In the genomic region with DNA sequence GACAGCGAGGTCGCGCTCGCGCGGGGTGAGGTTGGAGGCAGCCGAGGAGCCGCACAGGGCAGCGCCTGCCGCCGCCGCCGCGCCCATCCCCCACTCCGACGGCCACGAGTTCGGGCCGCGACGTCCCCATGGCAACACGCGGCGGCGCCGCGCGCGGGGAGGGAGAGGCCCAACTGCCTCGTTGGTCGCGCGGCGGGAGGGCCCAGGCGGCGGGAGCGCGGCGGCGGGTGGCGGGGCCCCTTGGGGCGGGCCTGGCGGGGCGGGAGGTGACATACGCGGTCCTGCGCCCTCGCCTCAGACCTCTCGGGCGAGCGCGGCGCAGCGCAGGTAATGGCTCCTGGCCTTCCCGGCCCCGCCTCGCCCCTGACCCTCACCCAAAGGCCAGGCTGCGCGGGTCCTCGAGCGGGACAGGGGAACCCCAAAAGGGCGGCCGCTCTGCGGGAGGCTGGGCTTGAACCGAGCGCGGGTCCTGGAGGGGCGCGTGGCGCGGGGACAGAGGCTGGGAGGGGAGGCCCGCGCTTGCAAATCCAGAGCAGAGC, we compare ENCODE assay signal across 9 cellular contexts. TPM values are rescaled to one million over a fixed set of nuclear protein-coding genes. Genes with fewer than 3 reads are reported as not detected.
DNase-seq lines count a peak whose midpoint lies in the region; ATAC-seq and TF ChIP-seq lines count a peak whose summit lies in the region.
"Had no signal": no experiment of that assay in that cellular context is flagged by ENCODE, and none has a peak within 500 bp of the region (broad histone marks: within the 10 kb centered on the region; RNA-seq: fewer than 3 reads in every experiment).

TSS of gene DEUP1 (plus strand) at position 297 of the 539 bp plus-strand sequence. CDS start 1,518 bp downstream, outside the sequence.

- DNase-seq in activated CD4-positive, alpha-beta T cell treated with anti-CD3 and anti-CD28 coated beads, Interleukin-2, amount 10 ng/mL, durations not matched to agents 7 days and 5 days, result peak; percentile 21
- no peak for DNase-seq in activated CD4-positive, alpha-beta T cell treated with anti-CD3 and anti-CD28 coated beads, Interleukin-2, amount 50 U/mL, for 1 hour
- DNase-seq in NCI-H510A (lab: John Stamatoyannopoulos, UW) (peak; percentile 66), chondrocyte (ENCODE audit: low spot score) (peak; percentile 83), right lobe of liver (peak in 2 of 3 donors; percentile 44 to 62), testis (peak; percentile 51), GF-D8 (lab: John Stamatoyannopoulos, UW) (no peak), NCI-H1694 (lab: John Stamatoyannopoulos, UW) (no peak)

- no peaks in the 10 kb centered on the region for H3K9me3 Mint-ChIP-seq in activated CD4-positive, alpha-beta T cell treated with anti-CD3 and anti-CD28 coated beads, Interleukin-2, amount 10 ng/mL, durations not matched to agents 7 days and 5 days
- H3K9me3 Mint-ChIP-seq in chondrocyte (ENCODE audit: low read depth), result no peaks in the 10 kb centered on the region

- H3K9me3 ChIP-seq in right lobe of liver (no peaks in the 10 kb centered on the region), testis (no peaks in the 10 kb centered on the region)

- CTCF ChIA-PET in activated CD4-positive, alpha-beta T cell treated with anti-CD3 and anti-CD28 coated beads, Interleukin-2, amount 10 ng/mL, durations not matched to agents 7 days and 5 days (lab: Charles Lee), result no interaction called here

- POLR2A ChIA-PET in activated CD4-positive, alpha-beta T cell treated with anti-CD3 and anti-CD28 coated beads, Interleukin-2, amount 10 ng/mL, durations not matched to agents 7 days and 5 days (lab: Charles Lee), result no interaction called here

- intact Hi-C loops in right lobe of liver (cut with DNase I), result no loop called here
- intact Hi-C loops in testis (cut with DNase I; ENCODE audit: low total_unique reads), result no loop called here

- no peak for TF ChIP-seq POLR2A in right lobe of liver (IDR thresholded peaks at IDR 0.05)
- TF ChIP-seq POLR2A in testis (IDR thresholded peaks at IDR 0.05), result no peak

- no peak within 1 kb of the TSS for H3K27ac Mint-ChIP-seq in activated CD4-positive, alpha-beta T cell treated with anti-CD3 and anti-CD28 coated beads, Interleukin-2, amount 10 ng/mL, durations not matched to agents 7 days and 5 days
- no peak within 1 kb of the TSS for H3K27ac Mint-ChIP-seq in chondrocyte (ENCODE audit: unreplicated experiment)

- peaks cover 50% of the 10 kb centered on the region for H3K27me3 Mint-ChIP-seq in activated CD4-positive, alpha-beta T cell treated with anti-CD3 and anti-CD28 coated beads, Interleukin-2, amount 10 ng/mL, durations not matched to agents 7 days and 5 days
- peaks cover 31% of the 10 kb centered on the region for H3K27me3 Mint-ChIP-seq in chondrocyte (ENCODE audit: low read depth)

- H3K36me3 ChIP-seq in right lobe of liver, result no peaks in the 10 kb centered on the region
- no peaks in the 10 kb centered on the region for H3K36me3 ChIP-seq in testis (ENCODE audit: low read depth, missing control alignments)

- peak within 1 kb of the TSS; percentile 37 for H3K4me3 Mint-ChIP-seq in activated CD4-positive, alpha-beta T cell treated with anti-CD3 and anti-CD28 coated beads, Interleukin-2, amount 10 ng/mL, durations not matched to agents 7 days and 5 days
- H3K4me3 Mint-ChIP-seq in chondrocyte (ENCODE audit: unreplicated experiment), result peak within 1 kb of the TSS; percentile 77

- H3K27me3 ChIP-seq in right lobe of liver, result peaks cover 0 to 6% of the 10 kb centered on the region in 2 donors
- H3K27me3 ChIP-seq in testis, result no peaks in the 10 kb centered on the region

- peak; percentile 61 to 89 (median 74) for ATAC-seq in right lobe of liver

- H3K27ac ChIP-seq in right lobe of liver (no peak within 1 kb of the TSS), testis (no peak within 1 kb of the TSS)

- peaks cover 7% of the 10 kb centered on the region for H3K4me1 Mint-ChIP-seq in activated CD4-positive, alpha-beta T cell treated with anti-CD3 and anti-CD28 coated beads, Interleukin-2, amount 10 ng/mL, durations not matched to agents 7 days and 5 days
- H3K4me1 Mint-ChIP-seq in chondrocyte (ENCODE audit: low read depth), result peaks cover 9% of the 10 kb centered on the region

- WGBS in right lobe of liver (ENCODE audit: insufficient coverage, low coverage, low lambda C conversion rate, missing lambda C conversion rate), result 0% methylated on average over 18 of the region's 73 CpGs
- 0 to 2% methylated on average over 6 to 38 of the region's 73 CpGs for WGBS in testis, 2 donors

- H3K4me3 ChIP-seq in right lobe of liver, result peak within 1 kb of the TSS; percentile 14 to 40 (median 17)
- H3K4me3 ChIP-seq in testis, result peak within 1 kb of the TSS; percentile 47 to 55

- H3K36me3 Mint-ChIP-seq in activated CD4-positive, alpha-beta T cell treated with anti-CD3 and anti-CD28 coated beads, Interleukin-2, amount 10 ng/mL, durations not matched to agents 7 days and 5 days (ENCODE audit: low read depth), result no peaks in the 10 kb centered on the region
- no peaks in the 10 kb centered on the region for H3K36me3 Mint-ChIP-seq in chondrocyte (ENCODE audit: low read depth)

- TF ChIP-seq CTCF in chondrocyte (IDR thresholded peaks at IDR 0.05) (no peak), right lobe of liver (IDR thresholded peaks at IDR 0.05) (no peak), testis (IDR thresholded peaks at IDR 0.05) (no peak)

- peaks cover 0 to 5% (median 0%) of the 10 kb centered on the region in 4 donors for H3K4me1 ChIP-seq in right lobe of liver
- no peaks in the 10 kb centered on the region for H3K4me1 ChIP-seq in testis

RNA-seq across cellular contexts. Expression of gene DEUP1, which starts in this region (rescaled TPM):
- total RNA-seq in activated CD4-positive, alpha-beta T cell treated with anti-CD3 and anti-CD28 coated beads, Interleukin-2, amount 10 ng/mL, durations not matched to agents 7 days and 5 days, result not detected
- 0.15 TPM in 1 of 3 replicates, not detected in the others for total RNA-seq in chondrocyte
- not detected for total RNA-seq in right lobe of liver
- 10 to 100 TPM; 11.7 to 22.8 TPM for total RNA-seq in testis
- 18.2 TPM for polyA plus RNA-seq in testis (ENCODE audit: insufficient read depth, low read depth, low replicate concordance)
- total RNA-seq: mononuclear cell had no signal

Comparison
In these comparisons a context has a peak if more than half of its experiments do, and no peak if none do; other contexts are left out.
1. RNA of gene DEUP1 (total RNA-seq): 11.7 to 22.8 TPM in testis; 0.15 TPM in chondrocyte, not detected in activated CD4-positive, alpha-beta T cell treated with anti-CD3 and anti-CD28 coated beads, Interleukin-2, amount 10 ng/mL, durations not matched to agents 7 days and 5 days and not detected in right lobe of liver; every median in the first group is over 10 times any median in the second.
2. Peak in DNase-seq in activated CD4-positive, alpha-beta T cell treated with anti-CD3 and anti-CD28 coated beads, Interleukin-2, amount 10 ng/mL, durations not matched to agents 7 days and 5 days; RNA of the gene not detected or under 1 TPM.
3. Peak in DNase-seq in chondrocyte; RNA of the gene not detected or under 1 TPM.
4. Peak in DNase-seq, ATAC-seq and H3K4me3 ChIP-seq in right lobe of liver; RNA of the gene not detected or under 1 TPM.
5. DNase-seq: peak in NCI-H510A (single experiment) and testis (single experiment); none in activated CD4-positive, alpha-beta T cell treated with anti-CD3 and anti-CD28 coated beads, Interleukin-2, amount 50 U/mL, for 1 hour (single experiment), GF-D8 (single experiment) and NCI-H1694 (single experiment).